ENCODE assay signal across 2 cellular contexts in genomic region chr16:3189869-3190268, GRCh38.
TF ChIP-seq lines count a peak whose summit lies in the region.

No MANE protein-coding gene starts in this region.

TF ChIP-seq in A549, 52 proteins besides CTCF, POLR2A, EP300 and RAD21:
- TF ChIP-seq, protein P1, sequence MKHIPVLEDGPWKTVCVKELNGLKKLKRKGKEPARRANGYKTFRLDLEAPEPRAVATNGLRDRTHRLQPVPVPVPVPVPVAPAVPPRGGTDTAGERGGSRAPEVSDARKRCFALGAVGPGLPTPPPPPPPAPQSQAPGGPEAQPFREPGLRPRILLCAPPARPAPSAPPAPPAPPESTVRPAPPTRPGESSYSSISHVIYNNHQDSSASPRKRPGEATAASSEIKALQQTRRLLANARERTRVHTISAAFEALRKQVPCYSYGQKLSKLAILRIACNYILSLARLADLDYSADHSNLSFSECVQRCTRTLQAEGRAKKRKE (CRISPR knock-in tag; IDR thresholded peaks at IDR 0.05; ENCODE audit: low read depth): no peak
- TF ChIP-seq RARB (CRISPR knock-in tag; IDR thresholded peaks at IDR 0.05) (no peak), HEYL (CRISPR knock-in tag; IDR thresholded peaks at IDR 0.05) (no peak), SMC3 (IDR thresholded peaks at IDR 0.05) (no peak), FOXS1 (CRISPR knock-in tag; IDR thresholded peaks at IDR 0.05) (no peak), CEBPB (IDR thresholded peaks at IDR 0.05) (no peak), TP53 (CRISPR knock-in tag; IDR thresholded peaks at IDR 0.05) (no peak), HOXA7 (CRISPR knock-in tag; IDR thresholded peaks at IDR 0.05) (no peak), FOSL2 (IDR thresholded peaks at IDR 0.05) (no peak), FOSL2 (CRISPR knock-in tag; IDR thresholded peaks at IDR 0.05) (no peak), ZC3H11A (IDR thresholded peaks at IDR 0.05) (no peak), SREBF2 (IDR thresholded peaks at IDR 0.05) (no peak), KDM1A (IDR thresholded peaks at IDR 0.05; ENCODE audit: low read depth) (no peak), PBX3 (IDR thresholded peaks at IDR 0.05) (no peak)
- TF ChIP-seq, protein P2, sequence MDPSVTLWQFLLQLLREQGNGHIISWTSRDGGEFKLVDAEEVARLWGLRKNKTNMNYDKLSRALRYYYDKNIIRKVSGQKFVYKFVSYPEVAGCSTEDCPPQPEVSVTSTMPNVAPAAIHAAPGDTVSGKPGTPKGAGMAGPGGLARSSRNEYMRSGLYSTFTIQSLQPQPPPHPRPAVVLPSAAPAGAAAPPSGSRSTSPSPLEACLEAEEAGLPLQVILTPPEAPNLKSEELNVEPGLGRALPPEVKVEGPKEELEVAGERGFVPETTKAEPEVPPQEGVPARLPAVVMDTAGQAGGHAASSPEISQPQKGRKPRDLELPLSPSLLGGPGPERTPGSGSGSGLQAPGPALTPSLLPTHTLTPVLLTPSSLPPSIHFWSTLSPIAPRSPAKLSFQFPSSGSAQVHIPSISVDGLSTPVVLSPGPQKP (IDR thresholded peaks at IDR 0.05; ENCODE audit: low read depth, low read length): no peak
- TF ChIP-seq, protein P3, sequence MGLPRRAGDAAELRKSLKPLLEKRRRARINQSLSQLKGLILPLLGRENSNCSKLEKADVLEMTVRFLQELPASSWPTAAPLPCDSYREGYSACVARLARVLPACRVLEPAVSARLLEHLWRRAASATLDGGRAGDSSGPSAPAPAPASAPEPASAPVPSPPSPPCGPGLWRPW (IDR thresholded peaks at IDR 0.05): no peak

TF ChIP-seq in GM23338, 12 proteins besides CTCF, POLR2A, EP300 and RAD21 (continued from another document):
- TF ChIP-seq, protein P4, sequence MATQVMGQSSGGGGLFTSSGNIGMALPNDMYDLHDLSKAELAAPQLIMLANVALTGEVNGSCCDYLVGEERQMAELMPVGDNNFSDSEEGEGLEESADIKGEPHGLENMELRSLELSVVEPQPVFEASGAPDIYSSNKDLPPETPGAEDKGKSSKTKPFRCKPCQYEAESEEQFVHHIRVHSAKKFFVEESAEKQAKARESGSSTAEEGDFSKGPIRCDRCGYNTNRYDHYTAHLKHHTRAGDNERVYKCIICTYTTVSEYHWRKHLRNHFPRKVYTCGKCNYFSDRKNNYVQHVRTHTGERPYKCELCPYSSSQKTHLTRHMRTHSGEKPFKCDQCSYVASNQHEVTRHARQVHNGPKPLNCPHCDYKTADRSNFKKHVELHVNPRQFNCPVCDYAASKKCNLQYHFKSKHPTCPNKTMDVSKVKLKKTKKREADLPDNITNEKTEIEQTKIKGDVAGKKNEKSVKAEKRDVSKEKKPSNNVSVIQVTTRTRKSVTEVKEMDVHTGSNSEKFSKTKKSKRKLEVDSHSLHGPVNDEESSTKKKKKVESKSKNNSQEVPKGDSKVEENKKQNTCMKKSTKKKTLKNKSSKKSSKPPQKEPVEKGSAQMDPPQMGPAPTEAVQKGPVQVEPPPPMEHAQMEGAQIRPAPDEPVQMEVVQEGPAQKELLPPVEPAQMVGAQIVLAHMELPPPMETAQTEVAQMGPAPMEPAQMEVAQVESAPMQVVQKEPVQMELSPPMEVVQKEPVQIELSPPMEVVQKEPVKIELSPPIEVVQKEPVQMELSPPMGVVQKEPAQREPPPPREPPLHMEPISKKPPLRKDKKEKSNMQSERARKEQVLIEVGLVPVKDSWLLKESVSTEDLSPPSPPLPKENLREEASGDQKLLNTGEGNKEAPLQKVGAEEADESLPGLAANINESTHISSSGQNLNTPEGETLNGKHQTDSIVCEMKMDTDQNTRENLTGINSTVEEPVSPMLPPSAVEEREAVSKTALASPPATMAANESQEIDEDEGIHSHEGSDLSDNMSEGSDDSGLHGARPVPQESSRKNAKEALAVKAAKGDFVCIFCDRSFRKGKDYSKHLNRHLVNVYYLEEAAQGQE (IDR thresholded peaks at IDR 0.05; ENCODE audit: unreplicated experiment): no peak
- TF ChIP-seq CREB1 (CRISPR knock-in tag; IDR thresholded peaks at IDR 0.05; ENCODE audit: low read depth): no peak
